Comparison of ENCODE assay signal across 1 cellular context in the genomic region with DNA sequence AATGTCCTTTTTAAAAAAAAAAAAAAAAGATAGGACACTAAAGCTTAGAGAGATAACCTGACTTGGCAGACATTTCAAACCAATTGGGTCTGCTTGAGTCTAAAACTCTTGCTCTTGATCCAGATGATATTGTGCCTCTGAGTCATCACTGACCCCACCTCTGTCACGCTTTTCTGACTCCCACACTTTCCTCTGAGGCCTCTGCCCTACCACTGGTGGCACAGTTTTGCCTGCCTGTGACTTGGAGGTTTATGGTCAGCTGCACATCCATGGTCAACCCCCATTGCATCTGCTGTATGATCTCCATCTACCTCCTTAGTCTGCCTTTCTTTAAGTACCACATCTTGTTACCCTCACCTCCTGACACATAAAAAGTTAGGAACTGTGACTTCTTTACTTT.
TF ChIP-seq lines count a peak whose summit lies in the region.

No MANE protein-coding gene starts in this region.

TF ChIP-seq in WTC11, 78 proteins besides CTCF, POLR2A, EP300 and RAD21 (continued from another document):
- TF ChIP-seq, protein P1, sequence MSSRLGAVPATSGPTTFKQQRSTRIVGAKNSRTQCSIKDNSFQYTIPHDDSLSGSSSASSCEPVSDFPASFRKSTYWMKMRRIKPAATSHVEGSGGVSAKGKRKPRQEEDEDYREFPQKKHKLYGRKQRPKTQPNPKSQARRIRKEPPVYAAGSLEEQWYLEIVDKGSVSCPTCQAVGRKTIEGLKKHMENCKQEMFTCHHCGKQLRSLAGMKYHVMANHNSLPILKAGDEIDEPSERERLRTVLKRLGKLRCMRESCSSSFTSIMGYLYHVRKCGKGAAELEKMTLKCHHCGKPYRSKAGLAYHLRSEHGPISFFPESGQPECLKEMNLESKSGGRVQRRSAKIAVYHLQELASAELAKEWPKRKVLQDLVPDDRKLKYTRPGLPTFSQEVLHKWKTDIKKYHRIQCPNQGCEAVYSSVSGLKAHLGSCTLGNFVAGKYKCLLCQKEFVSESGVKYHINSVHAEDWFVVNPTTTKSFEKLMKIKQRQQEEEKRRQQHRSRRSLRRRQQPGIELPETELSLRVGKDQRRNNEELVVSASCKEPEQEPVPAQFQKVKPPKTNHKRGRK (CRISPR knock-in tag; IDR thresholded peaks at IDR 0.05; ENCODE audit: borderline replicate concordance) = no peak
- no peak for TF ChIP-seq PRRX2 (CRISPR knock-in tag; IDR thresholded peaks at IDR 0.05)
